Comparison of ENCODE assay signal across 28 cellular contexts in genomic region chr6:167569879-167570278, GRCh38.
A peak's percentile ranks its signal among the peaks of the same experiment; 100 is the strongest.
DNase-seq lines count a peak whose midpoint lies in the region; ATAC-seq, FAIRE-seq and TF ChIP-seq lines count a peak whose summit lies in the region.
"Had no signal": no experiment of that assay in that cellular context is flagged by ENCODE, and none has a peak within 500 bp of the region (broad histone marks: within the 10 kb centered on the region; RNA-seq: fewer than 3 reads in every experiment).

No MANE protein-coding gene starts in this region.

- H3K9me3 Mint-ChIP-seq in activated CD4-positive, alpha-beta memory T cell treated with anti-CD3 and anti-CD28 coated beads, Interleukin-2, amount 10 ng/mL, durations not matched to agents 7 days and 5 days = no peaks in the 10 kb centered on the region
- H3K9me3 Mint-ChIP-seq in activated CD4-positive, alpha-beta memory T cell treated with anti-CD3 and anti-CD28 coated beads for 36 hours = no peaks in the 10 kb centered on the region
- H3K9me3 Mint-ChIP-seq: CD8-positive, alpha-beta T cell had no signal

- TF ChIP-seq POLR2A in vagina (IDR thresholded peaks at IDR 0.05) = no peak

- H3K27me3 Mint-ChIP-seq in activated CD4-positive, alpha-beta memory T cell treated with anti-CD3 and anti-CD28 coated beads, Interleukin-2, amount 10 ng/mL, durations not matched to agents 7 days and 5 days = no peaks in the 10 kb centered on the region
- no peaks in the 10 kb centered on the region for H3K27me3 Mint-ChIP-seq in activated CD4-positive, alpha-beta memory T cell treated with anti-CD3 and anti-CD28 coated beads for 36 hours
- H3K27me3 Mint-ChIP-seq: B cell had no signal

- WGBS in pancreas, 2 donors = 58 to 60% methylated on average over 14 of the region's 14 CpGs

- peak; percentile 13 for DNase-seq in activated CD4-positive, alpha-beta memory T cell treated with anti-CD3 and anti-CD28 coated beads, Interleukin-2, amount 10 ng/mL, durations not matched to agents 7 days and 5 days
- DNase-seq in activated CD4-positive, alpha-beta memory T cell treated with anti-CD3 and anti-CD28 coated beads for 36 hours = no peak
- DNase-seq in iPS-NIHi11 (ENCODE audit: low spot score) = peak; percentile 5
- peak in 4 of 6 donors; percentile 49 to 75 (median 67) for DNase-seq in pancreas
- peak; percentile 81 to 92 for DNase-seq in vagina (ENCODE audit: extremely low spot score in 2 of 2)
- no peak for DNase-seq in RCC 7860 (ENCODE audit: low spot score)
- no peak for DNase-seq in activated naive CD4-positive, alpha-beta T cell treated with Interleukin-2 at 50 U/mL for 16 hours
- DNase-seq in NCI-H1417 treated with DMSO at 0.1 percent for 48 hours (lab: John Stamatoyannopoulos, UW) = no peak
- DNase-seq: Caco-2, DMS 273 treated with DMSO at 0.1 percent for 48 hours, DMS79, EL, GDM1, Karpas-422, NCI-H1092, NCI-H1436 treated with DMSO at 0.1 percent for 48 hours, NCI-H187 treated with DMSO at 0.1 percent for 48 hours, NCI-H2171 treated with DMSO at 0.1 percent for 48 hours, NCI-H345, NCI-H510A treated with DMSO at 0.1 percent for 48 hours, NCI-H748 treated with DMSO at 0.1 percent for 48 hours had no signal

- no peak overlapping the region for H3K4me3 ChIP-seq in pancreas
- no peak overlapping the region for H3K4me3 ChIP-seq in vagina

- POLR2A ChIA-PET in activated CD4-positive, alpha-beta memory T cell treated with anti-CD3 and anti-CD28 coated beads, Interleukin-2, amount 10 ng/mL, durations not matched to agents 7 days and 5 days (lab: Charles Lee) = no interaction called here
- POLR2A ChIA-PET in activated CD4-positive, alpha-beta memory T cell treated with anti-CD3 and anti-CD28 coated beads for 36 hours (lab: Charles Lee) = no interaction called here

- no peak overlapping the region for H3K4me3 Mint-ChIP-seq in activated CD4-positive, alpha-beta memory T cell treated with anti-CD3 and anti-CD28 coated beads, Interleukin-2, amount 10 ng/mL, durations not matched to agents 7 days and 5 days
- no peak overlapping the region for H3K4me3 Mint-ChIP-seq in activated CD4-positive, alpha-beta memory T cell treated with anti-CD3 and anti-CD28 coated beads for 36 hours
- H3K4me3 Mint-ChIP-seq: B cell; CD8-positive, alpha-beta T cell had no signal

- H3K27me3 ChIP-seq in pancreas (no peaks in the 10 kb centered on the region), vagina (no peaks in the 10 kb centered on the region)

- no peaks in the 10 kb centered on the region for H3K36me3 Mint-ChIP-seq in activated CD4-positive, alpha-beta memory T cell treated with anti-CD3 and anti-CD28 coated beads, Interleukin-2, amount 10 ng/mL, durations not matched to agents 7 days and 5 days (ENCODE audit: low read depth)
- H3K36me3 Mint-ChIP-seq in activated CD4-positive, alpha-beta memory T cell treated with anti-CD3 and anti-CD28 coated beads for 36 hours = no peaks in the 10 kb centered on the region
- H3K36me3 Mint-ChIP-seq: CD8-positive, alpha-beta T cell had no signal

- CTCF ChIA-PET in activated CD4-positive, alpha-beta memory T cell treated with anti-CD3 and anti-CD28 coated beads, Interleukin-2, amount 10 ng/mL, durations not matched to agents 7 days and 5 days (lab: Charles Lee) = interaction anchor here (0.6 kb wide), 1 partner anchor 1405 kb away, joined by 3 read pairs; no protein-coding TSS in a partner anchor
- CTCF ChIA-PET in activated CD4-positive, alpha-beta memory T cell treated with anti-CD3 and anti-CD28 coated beads for 36 hours (lab: Charles Lee) = no interaction called here

- no peaks in the 10 kb centered on the region for H3K9me3 ChIP-seq in pancreas
- H3K9me3 ChIP-seq in vagina = no peaks in the 10 kb centered on the region
- H3K9me3 ChIP-seq: Caco-2 had no signal

- peak; percentile 74 to 88 (median 86) for ATAC-seq in pancreas
- ATAC-seq: CD8-positive, alpha-beta T cell; HCT116 had no signal

- H3K4me1 ChIP-seq in pancreas (no peaks in the 10 kb centered on the region), vagina (peaks cover 36% of the 10 kb centered on the region)

- H3K27ac Mint-ChIP-seq in activated CD4-positive, alpha-beta memory T cell treated with anti-CD3 and anti-CD28 coated beads, Interleukin-2, amount 10 ng/mL, durations not matched to agents 7 days and 5 days = no peak overlapping the region
- H3K27ac Mint-ChIP-seq in activated CD4-positive, alpha-beta memory T cell treated with anti-CD3 and anti-CD28 coated beads for 36 hours = no peak overlapping the region
- H3K27ac Mint-ChIP-seq: B cell; CD8-positive, alpha-beta T cell had no signal

- no peak for TF ChIP-seq CTCF in pancreas (IDR thresholded peaks at IDR 0.05)
- no peak for TF ChIP-seq CTCF in vagina (IDR thresholded peaks at IDR 0.05)

- intact Hi-C loops in activated CD4-positive, alpha-beta memory T cell treated with anti-CD3 and anti-CD28 coated beads for 36 hours (cut with micrococcal nuclease) = no loop called here
- intact Hi-C loops in pancreas (cut with DNase I) = no loop called here
- intact Hi-C loops in vagina (cut with DNase I) = no loop called here

- FAIRE-seq in pancreas (lab: Jason Lieb, UNC) (no peak), RCC 7860 (lab: Jason Lieb, UNC) (no peak)
- FAIRE-seq: GM12891, H1 had no signal

- H3K27ac ChIP-seq in pancreas (no peak overlapping the region), vagina (no peak overlapping the region)
- H3K27ac ChIP-seq: 22Rv1, C4-2B had no signal

- no peaks in the 10 kb centered on the region for H3K4me1 Mint-ChIP-seq in activated CD4-positive, alpha-beta memory T cell treated with anti-CD3 and anti-CD28 coated beads, Interleukin-2, amount 10 ng/mL, durations not matched to agents 7 days and 5 days
- no peaks in the 10 kb centered on the region for H3K4me1 Mint-ChIP-seq in activated CD4-positive, alpha-beta memory T cell treated with anti-CD3 and anti-CD28 coated beads for 36 hours (ENCODE audit: low read depth)
- H3K4me1 Mint-ChIP-seq: B cell had no signal

- H3K36me3 ChIP-seq in pancreas = no peaks in the 10 kb centered on the region
- no peaks in the 10 kb centered on the region for H3K36me3 ChIP-seq in vagina

Comparison
In these comparisons a context has a peak if more than half of its experiments do, and no peak if none do; other contexts are left out.
1. DNase-seq: peak in activated CD4-positive, alpha-beta memory T cell treated with anti-CD3 and anti-CD28 coated beads, Interleukin-2, amount 10 ng/mL, durations not matched to agents 7 days and 5 days (single experiment), iPS-NIHi11 (single experiment), pancreas (4 of 6) and vagina (2 of 2); none in activated CD4-positive, alpha-beta memory T cell treated with anti-CD3 and anti-CD28 coated beads for 36 hours (single experiment), RCC 7860 (single experiment), activated naive CD4-positive, alpha-beta T cell treated with Interleukin-2 at 50 U/mL for 16 hours (single experiment) and NCI-H1417 treated with DMSO at 0.1 percent for 48 hours (single experiment).